ENCODE assay signal across 9 cellular contexts in the genomic region with DNA sequence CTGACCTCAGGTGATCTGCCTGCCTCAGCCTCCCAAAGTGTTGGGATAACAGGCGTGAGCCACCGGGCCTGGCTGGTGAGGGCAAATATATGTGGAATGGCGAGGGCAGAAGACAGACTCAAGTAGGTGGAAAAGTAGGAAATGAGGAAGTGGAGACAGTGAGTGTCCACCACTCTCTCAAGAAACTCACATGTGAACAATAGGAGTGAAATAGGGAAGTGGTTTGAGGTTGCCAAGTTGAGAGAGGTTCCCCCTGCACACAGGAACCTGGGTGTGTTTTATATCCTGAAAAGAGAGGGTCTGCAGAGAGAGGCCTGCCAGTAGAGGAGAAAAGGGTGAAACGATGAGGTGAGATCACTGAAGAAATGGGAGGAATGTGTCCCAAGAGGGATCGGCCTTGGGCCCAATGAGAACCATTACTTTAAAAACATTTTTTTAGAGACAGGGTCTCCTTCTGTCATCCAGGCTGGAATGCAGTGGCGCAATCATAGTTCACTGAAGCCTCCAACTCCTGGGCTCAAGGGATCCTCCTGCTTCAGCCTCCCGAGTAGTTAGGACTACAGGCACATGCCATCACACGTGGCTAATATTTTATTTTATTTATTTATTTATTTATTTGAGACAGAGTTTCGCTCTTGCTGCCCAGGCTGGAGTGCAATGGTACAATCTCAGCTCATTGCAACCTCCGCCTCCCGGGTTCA. TPM values are rescaled to one million over a fixed set of nuclear protein-coding genes. Genes with fewer than 3 reads are reported as not detected.
DNase-seq lines count a peak whose midpoint lies in the region; ATAC-seq and TF ChIP-seq lines count a peak whose summit lies in the region.
"Had no signal": no experiment of that assay in that cellular context is flagged by ENCODE, and none has a peak within 500 bp of the region (broad histone marks: within the 10 kb centered on the region; RNA-seq: fewer than 3 reads in every experiment).

No MANE protein-coding gene starts in this region.

- H3K27me3 ChIP-seq in right atrium auricular region (no peaks in the 10 kb centered on the region), MM.1S (replicated peaks; ENCODE audit: insufficient read depth, low read length) (no peaks in the 10 kb centered on the region)

- no peaks in the 10 kb centered on the region for H3K36me3 Mint-ChIP-seq in activated naive CD8-positive, alpha-beta T cell treated with anti-CD3 and anti-CD28 coated beads, Interleukin-2, amount 50 U/mL, for 24 hours (ENCODE audit: low read depth)

- intact Hi-C loops in Right ventricle myocardium inferior (cut with DNase I) = no loop called here

- no peaks in the 10 kb centered on the region for H3K79me2 ChIP-seq in MM.1S (ENCODE audit: low read length)

- no peaks in the 10 kb centered on the region for H4K20me1 ChIP-seq in MM.1S (ENCODE audit: insufficient read depth, low read length)

- H3K27ac ChIP-seq in right atrium auricular region = no peak overlapping the region
- no peak overlapping the region; the same call in 1 of the 2 replicates for H3K27ac ChIP-seq in MM.1S (ENCODE audit: low read length)

- H3K9ac ChIP-seq in MM.1S (ENCODE audit: low read length) = no peak overlapping the region

- H3K27me3 Mint-ChIP-seq in activated naive CD8-positive, alpha-beta T cell treated with anti-CD3 and anti-CD28 coated beads, Interleukin-2, amount 50 U/mL, for 24 hours = no peaks in the 10 kb centered on the region

- no peak overlapping the region for H2AFZ ChIP-seq in MM.1S (ENCODE audit: low read length)

- H3K4me1 Mint-ChIP-seq in activated naive CD8-positive, alpha-beta T cell treated with anti-CD3 and anti-CD28 coated beads, Interleukin-2, amount 50 U/mL, for 24 hours = peaks cover 28% of the 10 kb centered on the region

- no peaks in the 10 kb centered on the region for H3K9me3 Mint-ChIP-seq in activated naive CD8-positive, alpha-beta T cell treated with anti-CD3 and anti-CD28 coated beads, Interleukin-2, amount 50 U/mL, for 24 hours

- ATAC-seq in Right ventricle myocardium inferior (peak; percentile 54), HG02973 (IDR thresholded peaks at IDR 0.05; ENCODE audit: unreplicated experiment) (no peak)
- peak; percentile 61 for ATAC-seq in activated naive CD8-positive, alpha-beta T cell treated with anti-CD3 and anti-CD28 coated beads, Interleukin-2, amount 50 U/mL, for 24 hours

- no peaks in the 10 kb centered on the region for H3K4me1 ChIP-seq in right atrium auricular region
- H3K4me1 ChIP-seq in MM.1S (ENCODE audit: low read length) = 0 out of 2 replicates have a peak, but pooled peaks cover 7% of the 10 kb centered on the region

- peaks cover 6% of the 10 kb centered on the region; the same call in 1 of the 2 replicates for H3F3A ChIP-seq in MM.1S (ENCODE audit: insufficient read depth, low read length)

- DNase-seq in Right ventricle myocardium inferior (ENCODE audit: missing footprints) (no peak), right atrium auricular region (ENCODE audit: low spot score) (no peak), MM.1S (peak; percentile 53), superior temporal gyrus (ENCODE audit: extremely low spot score) (peak; percentile 19), COLO668 (lab: John Stamatoyannopoulos, UW; ENCODE audit: unreplicated experiment) (no peak), dedifferentiated amniotic fluid mesenchymal stem cell (ENCODE audit: extremely low spot score) (no peak)
- no peak for DNase-seq in activated naive CD8-positive, alpha-beta T cell treated with anti-CD3 and anti-CD28 coated beads, Interleukin-2, amount 50 U/mL, for 24 hours
- DNase-seq: left cardiac atrium had no signal

- peak overlapping the region; percentile 46 for H3K27ac Mint-ChIP-seq in activated naive CD8-positive, alpha-beta T cell treated with anti-CD3 and anti-CD28 coated beads, Interleukin-2, amount 50 U/mL, for 24 hours

- 0 out of 2 replicates have a peak overlapping the region, but pooled peaks have one; percentile 10 for H3K4me2 ChIP-seq in MM.1S (ENCODE audit: low read depth, low read length)

- H3K9me2 ChIP-seq in MM.1S (replicated peaks; ENCODE audit: insufficient read depth, low read length) = no peaks in the 10 kb centered on the region

- H3K4me3 Mint-ChIP-seq in activated naive CD8-positive, alpha-beta T cell treated with anti-CD3 and anti-CD28 coated beads, Interleukin-2, amount 50 U/mL, for 24 hours = no peak overlapping the region

- H3K4me3 ChIP-seq in right atrium auricular region (no peak overlapping the region), MM.1S (ENCODE audit: low read length) (no peak overlapping the region)

- TF ChIP-seq CTCF in right atrium auricular region (IDR thresholded peaks at IDR 0.05) (no peak), MM.1S (IDR thresholded peaks at IDR 0.05; ENCODE audit: low read length) (no peak)

- H3K9me3 ChIP-seq in right atrium auricular region (no peaks in the 10 kb centered on the region), MM.1S (replicated peaks; ENCODE audit: insufficient read depth, low read length) (no peaks in the 10 kb centered on the region)

- H3K36me3 ChIP-seq in right atrium auricular region (no peaks in the 10 kb centered on the region), MM.1S (replicated peaks; ENCODE audit: insufficient read depth, low read length) (no peaks in the 10 kb centered on the region)

RNA-seq across cellular contexts. Expression of gene CORO1A, which starts 17.1 kb away (rescaled TPM):
- total RNA-seq in Right ventricle myocardium inferior (15.8 TPM), right atrium auricular region (10 to 100 TPM in 1 of 2 donors, 1 to 10 TPM in 1; 5.4 to 18.6 TPM)

RNA-seq across cellular contexts. Expression of gene BOLA2B, which starts 27.1 kb away (rescaled TPM):
- total RNA-seq in Right ventricle myocardium inferior (49.7 TPM), right atrium auricular region (100 to 1,000 TPM; 143 to 187 TPM)

RNA-seq across cellular contexts. Expression of gene SLX1A, which starts 27.3 kb away (rescaled TPM):
- total RNA-seq in Right ventricle myocardium inferior (7.4 TPM), right atrium auricular region (10 to 100 TPM; 25.1 to 36.3 TPM)

RNA-seq across cellular contexts. Expression of gene SULT1A3, which starts 32.7 kb away (rescaled TPM):
- total RNA-seq in Right ventricle myocardium inferior (10.3 TPM), right atrium auricular region (1 to 10 TPM; 2.0 to 7.4 TPM)

RNA-seq across cellular contexts. Expression of gene MAPK3, which starts 43.3 kb away (rescaled TPM):
- total RNA-seq in Right ventricle myocardium inferior (46.0 TPM), right atrium auricular region (10 to 100 TPM; 27.9 to 76.6 TPM)

Comparison
In these comparisons a context has a peak if more than half of its experiments do, and no peak if none do; other contexts are left out.
1. DNase-seq: peak in MM.1S (single experiment) and superior temporal gyrus (single experiment); none in Right ventricle myocardium inferior (single experiment), right atrium auricular region (single experiment), activated naive CD8-positive, alpha-beta T cell treated with anti-CD3 and anti-CD28 coated beads, Interleukin-2, amount 50 U/mL, for 24 hours (single experiment), COLO668 (single experiment) and dedifferentiated amniotic fluid mesenchymal stem cell (single experiment).